In genomic region chr3:141330235-141330634, GRCh38 we compare ENCODE assay signal across 2 cellular contexts.
TF ChIP-seq lines count a peak whose summit lies in the region.

No MANE protein-coding gene starts in this region.

TF ChIP-seq in IMR-90, 13 proteins besides CTCF, POLR2A, EP300 and RAD21:
- TF ChIP-seq CEBPB (IDR thresholded peaks at IDR 0.05; ENCODE audit: low read depth, low read length) (no peak), CHD1 (IDR thresholded peaks at IDR 0.05; ENCODE audit: low read depth, low read length) (no peak), NFE2L2 (IDR thresholded peaks at IDR 0.05; ENCODE audit: low read depth, low read length) (no peak), RCOR1 (IDR thresholded peaks at IDR 0.05; ENCODE audit: insufficient replicate concordance, low read length) (no peak), ELK1 (IDR thresholded peaks at IDR 0.05; ENCODE audit: borderline replicate concordance, low read depth, low read length) (no peak), MXI1 (IDR thresholded peaks at IDR 0.05; ENCODE audit: borderline replicate concordance, low read depth, low read length) (no peak), MAFK (IDR thresholded peaks at IDR 0.05; ENCODE audit: low read depth, low read length) (no peak), RFX5 (IDR thresholded peaks at IDR 0.05; ENCODE audit: low read depth, low read length) (no peak), MAZ (IDR thresholded peaks at IDR 0.05; ENCODE audit: borderline replicate concordance, low read depth, low read length) (no peak), USF2 (IDR thresholded peaks at IDR 0.05; ENCODE audit: low read depth, low read length) (no peak), SMC3 (IDR thresholded peaks at IDR 0.05; ENCODE audit: low read depth, low read length) (no peak)
TF ChIP-seq in IMR-90: peak in this region for 0.

TF ChIP-seq in GM12878, 131 proteins besides CTCF, POLR2A, EP300 and RAD21:
- TF ChIP-seq IKZF1 (conservative IDR thresholded peaks at IDR 0.05) (peak; percentile 32; the same call in 1 of the 2 replicates), ZNF274 (IDR thresholded peaks at IDR 0.05; ENCODE audit: insufficient read depth, insufficient read length) (no peak), SUPT20H (IDR thresholded peaks at IDR 0.05; ENCODE audit: borderline replicate concordance, control insufficient read depth, low read depth, low read length) (no peak), CHD1 (IDR thresholded peaks at IDR 0.05; ENCODE audit: low read depth, low read length) (no peak), ZSCAN29 (IDR thresholded peaks at IDR 0.05) (no peak), MXI1 (IDR thresholded peaks at IDR 0.05; ENCODE audit: low read depth, low read length) (no peak), MEF2A (IDR thresholded peaks at IDR 0.05; ENCODE audit: insufficient read depth, low read depth, low read length) (no peak), BACH1 (IDR thresholded peaks at IDR 0.05; ENCODE audit: borderline replicate concordance) (no peak), USF2 (IDR thresholded peaks at IDR 0.05; ENCODE audit: borderline replicate concordance, low read depth, low read length) (no peak), ATF7 (IDR thresholded peaks at IDR 0.05; ENCODE audit: low read depth) (peak; percentile 71; the same call in 1 of the 2 replicates), IKZF2 (IDR thresholded peaks at IDR 0.05) (0 out of 4 replicates have a peak, but pooled peaks of 1 of the 2 experiments have one; percentile 16)
